Comparison of ENCODE assay signal across 1 cellular context in genomic region chr10:68327889-68328786, GRCh38.
TF ChIP-seq lines count a peak whose summit lies in the region.

No MANE protein-coding gene starts in this region.

TF ChIP-seq in liver, 16 proteins besides CTCF, POLR2A, EP300 and RAD21 (continued from another document):
- TF ChIP-seq REST (IDR thresholded peaks at IDR 0.05) (no peak), YY1 (IDR thresholded peaks at IDR 0.05) (peak; percentile 57), SP1 (IDR thresholded peaks at IDR 0.05) (peak; percentile 73)
